8 cellular contexts compared by ENCODE assay signal in genomic region chr14:88793259-88793625, GRCh38. TPM values are rescaled to one million over a fixed set of nuclear protein-coding genes. Genes with fewer than 3 reads are reported as not detected.
DNase-seq lines count a peak whose midpoint lies in the region; ATAC-seq and TF ChIP-seq lines count a peak whose summit lies in the region.

No MANE protein-coding gene starts in this region.

- H3K4me3 ChIP-seq in GM12865 (ENCODE audit: low read depth, low read length) (peak overlapping the region; percentile 75), retinal pigment epithelial cell (ENCODE audit: low read length) (peak overlapping the region; percentile 57)

- H3K4me1 Mint-ChIP-seq in WTC11: no peaks in the 10 kb centered on the region

- TF ChIP-seq CTCF in GM12865 (IDR thresholded peaks at IDR 0.05; ENCODE audit: insufficient read depth, low read depth, low read length, missing control alignments): no peak
- TF ChIP-seq CTCF in WTC11 (IDR thresholded peaks at IDR 0.05): no peak
- no peak for TF ChIP-seq CTCF in retinal pigment epithelial cell (conservative IDR thresholded peaks at IDR 0.05; ENCODE audit: low read depth, low read length)

- CTCF ChIA-PET in WTC11 (lab: Charles Lee): interaction anchor here (1.2 to 1.4 kb wide), 4 partner anchors 32 to 126 kb away, joined by 3 to 6 read pairs (median 4); partner anchors contain the start of gene TTC8

- no peak overlapping the region for H3K27ac Mint-ChIP-seq in WTC11

- ATAC-seq in WTC11 (no peak), HG02588 (IDR thresholded peaks at IDR 0.05; ENCODE audit: unreplicated experiment) (no peak)

- H3K9me3 Mint-ChIP-seq in WTC11: no peaks in the 10 kb centered on the region

- DNase-seq in GM12865 (ENCODE audit: low read depth) (peak; percentile 1), WTC11 (ENCODE audit: low spot score) (no peak), head of caudate nucleus (peak in 24 of 42 donors; percentile 6 to 59 (median 22)), retinal pigment epithelial cell (ENCODE audit: low read depth) (no peak), OCI-M1 (lab: John Stamatoyannopoulos, UW) (no peak), kidney glomerular epithelial cell (lab: John Stamatoyannopoulos, UW) (no peak), dedifferentiated amniotic fluid mesenchymal stem cell (ENCODE audit: extremely low spot score) (no peak)

- intact Hi-C loops in head of caudate nucleus (cut with DNase I): no loop called here

- POLR2A ChIA-PET in WTC11 (lab: Charles Lee): no interaction called here

- peak overlapping the region; percentile 81 for H3K4me3 Mint-ChIP-seq in WTC11

- peaks cover 70% of the 10 kb centered on the region for H3K27me3 Mint-ChIP-seq in WTC11 (ENCODE audit: low read depth)

- no peaks in the 10 kb centered on the region for H3K36me3 Mint-ChIP-seq in WTC11

TF ChIP-seq in WTC11, 78 proteins besides CTCF, POLR2A, EP300 and RAD21:
- TF ChIP-seq FOXP1 (CRISPR knock-in tag; IDR thresholded peaks at IDR 0.05; ENCODE audit: borderline replicate concordance): no peak
- TF ChIP-seq ZNF121 (CRISPR knock-in tag; IDR thresholded peaks at IDR 0.05): peak; percentile 84
- no peak for TF ChIP-seq NFE2L1 (CRISPR knock-in tag; IDR thresholded peaks at IDR 0.05)
- 0 out of 2 replicates have a peak, but pooled peaks have one; percentile 13 for TF ChIP-seq HMGXB4 (CRISPR knock-in tag; IDR thresholded peaks at IDR 0.05)

RNA-seq across cellular contexts. Expression of gene EML5, which starts 0.5 kb away (rescaled TPM):
- 0.66 to 1.2 TPM (median 0.85 TPM) in 3 replicates for total RNA-seq in WTC11 (2021)

RNA-seq across cellular contexts. Expression of gene TTC8, which starts 31.2 kb away (rescaled TPM):
- 13.8 to 15.5 TPM (median 14.8 TPM) in 3 replicates for total RNA-seq in WTC11 (2021)

Comparison
In these comparisons a context has a peak if more than half of its experiments do, and no peak if none do; other contexts are left out.
1. DNase-seq: peak in GM12865 (single experiment) and head of caudate nucleus (24 of 42); none in WTC11 (single experiment), retinal pigment epithelial cell (single experiment), OCI-M1 (single experiment), kidney glomerular epithelial cell (single experiment) and dedifferentiated amniotic fluid mesenchymal stem cell (single experiment).